ENCODE assay signal across 1 cellular context in genomic region chr11:46336781-46337180, GRCh38.
TF ChIP-seq lines count a peak whose summit lies in the region.

No MANE protein-coding gene starts in this region.

TF ChIP-seq in K562, 482 proteins besides CTCF, POLR2A, EP300 and RAD21 (continued from another document and continues in another):
- TF ChIP-seq, protein P1, sequence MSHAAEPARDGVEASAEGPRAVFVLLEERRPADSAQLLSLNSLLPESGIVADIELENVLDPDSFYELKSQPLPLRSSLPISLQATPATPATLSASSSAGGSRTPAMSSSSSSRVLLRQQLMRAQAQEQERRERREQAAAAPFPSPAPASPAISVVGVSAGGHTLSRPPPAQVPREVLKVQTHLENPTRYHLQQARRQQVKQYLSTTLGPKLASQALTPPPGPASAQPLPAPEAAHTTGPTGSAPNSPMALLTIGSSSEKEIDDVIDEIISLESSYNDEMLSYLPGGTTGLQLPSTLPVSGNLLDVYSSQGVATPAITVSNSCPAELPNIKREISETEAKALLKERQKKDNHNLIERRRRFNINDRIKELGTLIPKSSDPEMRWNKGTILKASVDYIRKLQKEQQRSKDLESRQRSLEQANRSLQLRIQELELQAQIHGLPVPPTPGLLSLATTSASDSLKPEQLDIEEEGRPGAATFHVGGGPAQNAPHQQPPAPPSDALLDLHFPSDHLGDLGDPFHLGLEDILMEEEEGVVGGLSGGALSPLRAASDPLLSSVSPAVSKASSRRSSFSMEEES (CRISPR knock-in tag; IDR thresholded peaks at IDR 0.05) = no peak
- TF ChIP-seq ZNF431 (CRISPR knock-in tag; IDR thresholded peaks at IDR 0.05) = no peak
- peak; percentile 75 for TF ChIP-seq BHLHE40 (IDR thresholded peaks at IDR 0.05; ENCODE audit: low read length)
- no peak for TF ChIP-seq HIVEP1 (CRISPR knock-in tag; IDR thresholded peaks at IDR 0.05)
- no peak for TF ChIP-seq ZNF76 (CRISPR knock-in tag; IDR thresholded peaks at IDR 0.05; ENCODE audit: borderline replicate concordance)
- no peak for TF ChIP-seq NEUROD1 (IDR thresholded peaks at IDR 0.05; ENCODE audit: borderline replicate concordance, low read depth, low read length, partially characterized antibody)
- TF ChIP-seq ZNF584 (CRISPR knock-in tag; IDR thresholded peaks at IDR 0.05; ENCODE audit: low read depth) = peak; percentile 83; the same call in 1 of the 2 replicates
- no peak for TF ChIP-seq HDAC3 (IDR thresholded peaks at IDR 0.05; ENCODE audit: borderline replicate concordance, partially characterized antibody)
- TF ChIP-seq ZNF384 (IDR thresholded peaks at IDR 0.05; ENCODE audit: low read depth, low read length) = no peak
- peak; percentile 63 for TF ChIP-seq GATA2 (CRISPR knock-in tag; IDR thresholded peaks at IDR 0.05)
- TF ChIP-seq MLX (CRISPR knock-in tag; conservative IDR thresholded peaks at IDR 0.05) = no peak
- TF ChIP-seq, protein P2, sequence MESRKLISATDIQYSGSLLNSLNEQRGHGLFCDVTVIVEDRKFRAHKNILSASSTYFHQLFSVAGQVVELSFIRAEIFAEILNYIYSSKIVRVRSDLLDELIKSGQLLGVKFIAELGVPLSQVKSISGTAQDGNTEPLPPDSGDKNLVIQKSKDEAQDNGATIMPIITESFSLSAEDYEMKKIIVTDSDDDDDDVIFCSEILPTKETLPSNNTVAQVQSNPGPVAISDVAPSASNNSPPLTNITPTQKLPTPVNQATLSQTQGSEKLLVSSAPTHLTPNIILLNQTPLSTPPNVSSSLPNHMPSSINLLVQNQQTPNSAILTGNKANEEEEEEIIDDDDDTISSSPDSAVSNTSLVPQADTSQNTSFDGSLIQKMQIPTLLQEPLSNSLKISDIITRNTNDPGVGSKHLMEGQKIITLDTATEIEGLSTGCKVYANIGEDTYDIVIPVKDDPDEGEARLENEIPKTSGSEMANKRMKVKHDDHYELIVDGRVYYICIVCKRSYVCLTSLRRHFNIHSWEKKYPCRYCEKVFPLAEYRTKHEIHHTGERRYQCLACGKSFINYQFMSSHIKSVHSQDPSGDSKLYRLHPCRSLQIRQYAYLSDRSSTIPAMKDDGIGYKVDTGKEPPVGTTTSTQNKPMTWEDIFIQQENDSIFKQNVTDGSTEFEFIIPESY (CRISPR knock-in tag; IDR thresholded peaks at IDR 0.05) = 0 out of 2 replicates have a peak, but pooled peaks have one; percentile 29
- TF ChIP-seq RBFOX2 (IDR thresholded peaks at IDR 0.05; ENCODE audit: low read depth, low read length) = no peak
- no peak for TF ChIP-seq CHCHD3 (CRISPR knock-in tag; IDR thresholded peaks at IDR 0.05)
- no peak for TF ChIP-seq ZNF740 (CRISPR knock-in tag; IDR thresholded peaks at IDR 0.05)
- TF ChIP-seq ZNF740 (tag; IDR thresholded peaks at IDR 0.05) = no peak
- no peak for TF ChIP-seq RBM22 (IDR thresholded peaks at IDR 0.05; ENCODE audit: low read depth, low read length, poor library complexity, severe bottlenecking)
- TF ChIP-seq MAFG (tag; conservative IDR thresholded peaks at IDR 0.05) = no peak
- TF ChIP-seq HBP1 (CRISPR knock-in tag; IDR thresholded peaks at IDR 0.05) = no peak
- peak; percentile 53 for TF ChIP-seq TAL1 (IDR thresholded peaks at IDR 0.05)
- TF ChIP-seq, protein P3, sequence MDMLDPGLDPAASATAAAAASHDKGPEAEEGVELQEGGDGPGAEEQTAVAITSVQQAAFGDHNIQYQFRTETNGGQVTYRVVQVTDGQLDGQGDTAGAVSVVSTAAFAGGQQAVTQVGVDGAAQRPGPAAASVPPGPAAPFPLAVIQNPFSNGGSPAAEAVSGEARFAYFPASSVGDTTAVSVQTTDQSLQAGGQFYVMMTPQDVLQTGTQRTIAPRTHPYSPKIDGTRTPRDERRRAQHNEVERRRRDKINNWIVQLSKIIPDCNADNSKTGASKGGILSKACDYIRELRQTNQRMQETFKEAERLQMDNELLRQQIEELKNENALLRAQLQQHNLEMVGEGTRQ (CRISPR knock-in tag; IDR thresholded peaks at IDR 0.05) = no peak
- TF ChIP-seq CBX3 (IDR thresholded peaks at IDR 0.05; ENCODE audit: borderline replicate concordance in 1 of 2, low read length in 2 of 2) = no peak
- TF ChIP-seq KAT7 (CRISPR knock-in tag; IDR thresholded peaks at IDR 0.05; ENCODE audit: borderline replicate concordance) = no peak
- TF ChIP-seq LCOR (CRISPR knock-in tag; IDR thresholded peaks at IDR 0.05) = peak; percentile 68
- TF ChIP-seq TAF7 (tag; IDR thresholded peaks at IDR 0.05) = no peak
- peak; percentile 48; the same call in 1 of the 2 replicates for TF ChIP-seq ZNF644 (tag; IDR thresholded peaks at IDR 0.05; ENCODE audit: low read depth)
- TF ChIP-seq SPI1 (IDR thresholded peaks at IDR 0.05; ENCODE audit: borderline replicate concordance, low read depth, low read length) = no peak
- TF ChIP-seq ZNF695 (CRISPR knock-in tag; IDR thresholded peaks at IDR 0.05) = no peak
- no peak for TF ChIP-seq NFXL1 (CRISPR knock-in tag; IDR thresholded peaks at IDR 0.05)
- no peak for TF ChIP-seq ZNF217 (CRISPR knock-in tag; IDR thresholded peaks at IDR 0.05)
- TF ChIP-seq CEBPG (CRISPR knock-in tag; IDR thresholded peaks at IDR 0.05) = peak; percentile 95
- peak; percentile 95 to 97 for TF ChIP-seq CEBPG (tag; conservative IDR thresholded peaks at IDR 0.05 in 1 of 2, IDR thresholded peaks at IDR 0.05 in 1 of 2)
- TF ChIP-seq ZEB2 (IDR thresholded peaks at IDR 0.05) = peak; percentile 37; the same call in 1 of the 2 replicates
- no peak for TF ChIP-seq GTF2E2 (tag; IDR thresholded peaks at IDR 0.05)
- TF ChIP-seq HEY1 (CRISPR knock-in tag; IDR thresholded peaks at IDR 0.05; ENCODE audit: borderline replicate concordance) = 0 out of 2 replicates have a peak, but pooled peaks have one; percentile 36
- TF ChIP-seq DPF2 (IDR thresholded peaks at IDR 0.05) = peak; percentile 83
- peak; percentile 67 for TF ChIP-seq CBFA2T2 (conservative IDR thresholded peaks at IDR 0.05)
- TF ChIP-seq CBFA2T3 (IDR thresholded peaks at IDR 0.05) = peak; percentile 84
- no peak for TF ChIP-seq DMBX1 (CRISPR knock-in tag; IDR thresholded peaks at IDR 0.05; ENCODE audit: borderline replicate concordance)
- no peak for TF ChIP-seq STAT5B (CRISPR knock-in tag; IDR thresholded peaks at IDR 0.05)
- TF ChIP-seq FOXK1 (CRISPR knock-in tag; IDR thresholded peaks at IDR 0.05; ENCODE audit: borderline replicate concordance) = no peak
- peak; percentile 94 for TF ChIP-seq TEAD4 (IDR thresholded peaks at IDR 0.05; ENCODE audit: low read length)
- TF ChIP-seq TEAD4 (CRISPR knock-in tag; IDR thresholded peaks at IDR 0.05; ENCODE audit: borderline replicate concordance) = no peak; the same call in 1 of the 2 replicates
- TF ChIP-seq PTBP1 (IDR thresholded peaks at IDR 0.05; ENCODE audit: low read depth, low read length) = no peak
- TF ChIP-seq, protein P4, sequence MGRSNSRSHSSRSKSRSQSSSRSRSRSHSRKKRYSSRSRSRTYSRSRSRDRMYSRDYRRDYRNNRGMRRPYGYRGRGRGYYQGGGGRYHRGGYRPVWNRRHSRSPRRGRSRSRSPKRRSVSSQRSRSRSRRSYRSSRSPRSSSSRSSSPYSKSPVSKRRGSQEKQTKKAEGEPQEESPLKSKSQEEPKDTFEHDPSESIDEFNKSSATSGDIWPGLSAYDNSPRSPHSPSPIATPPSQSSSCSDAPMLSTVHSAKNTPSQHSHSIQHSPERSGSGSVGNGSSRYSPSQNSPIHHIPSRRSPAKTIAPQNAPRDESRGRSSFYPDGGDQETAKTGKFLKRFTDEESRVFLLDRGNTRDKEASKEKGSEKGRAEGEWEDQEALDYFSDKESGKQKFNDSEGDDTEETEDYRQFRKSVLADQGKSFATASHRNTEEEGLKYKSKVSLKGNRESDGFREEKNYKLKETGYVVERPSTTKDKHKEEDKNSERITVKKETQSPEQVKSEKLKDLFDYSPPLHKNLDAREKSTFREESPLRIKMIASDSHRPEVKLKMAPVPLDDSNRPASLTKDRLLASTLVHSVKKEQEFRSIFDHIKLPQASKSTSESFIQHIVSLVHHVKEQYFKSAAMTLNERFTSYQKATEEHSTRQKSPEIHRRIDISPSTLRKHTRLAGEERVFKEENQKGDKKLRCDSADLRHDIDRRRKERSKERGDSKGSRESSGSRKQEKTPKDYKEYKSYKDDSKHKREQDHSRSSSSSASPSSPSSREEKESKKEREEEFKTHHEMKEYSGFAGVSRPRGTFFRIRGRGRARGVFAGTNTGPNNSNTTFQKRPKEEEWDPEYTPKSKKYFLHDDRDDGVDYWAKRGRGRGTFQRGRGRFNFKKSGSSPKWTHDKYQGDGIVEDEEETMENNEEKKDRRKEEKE (IDR thresholded peaks at IDR 0.05; ENCODE audit: borderline replicate concordance in 1 of 2, control insufficient read depth in 1 of 2, low read depth in 2 of 2, low read length in 1 of 2) = no peak
- no peak for TF ChIP-seq SNRNP70 (optimal IDR thresholded peaks at IDR 0.05; ENCODE audit: low read depth, low read length)
- no peak for TF ChIP-seq POLR2AphosphoS2 (IDR thresholded peaks at IDR 0.05; ENCODE audit: low read length)
- TF ChIP-seq, protein P5, sequence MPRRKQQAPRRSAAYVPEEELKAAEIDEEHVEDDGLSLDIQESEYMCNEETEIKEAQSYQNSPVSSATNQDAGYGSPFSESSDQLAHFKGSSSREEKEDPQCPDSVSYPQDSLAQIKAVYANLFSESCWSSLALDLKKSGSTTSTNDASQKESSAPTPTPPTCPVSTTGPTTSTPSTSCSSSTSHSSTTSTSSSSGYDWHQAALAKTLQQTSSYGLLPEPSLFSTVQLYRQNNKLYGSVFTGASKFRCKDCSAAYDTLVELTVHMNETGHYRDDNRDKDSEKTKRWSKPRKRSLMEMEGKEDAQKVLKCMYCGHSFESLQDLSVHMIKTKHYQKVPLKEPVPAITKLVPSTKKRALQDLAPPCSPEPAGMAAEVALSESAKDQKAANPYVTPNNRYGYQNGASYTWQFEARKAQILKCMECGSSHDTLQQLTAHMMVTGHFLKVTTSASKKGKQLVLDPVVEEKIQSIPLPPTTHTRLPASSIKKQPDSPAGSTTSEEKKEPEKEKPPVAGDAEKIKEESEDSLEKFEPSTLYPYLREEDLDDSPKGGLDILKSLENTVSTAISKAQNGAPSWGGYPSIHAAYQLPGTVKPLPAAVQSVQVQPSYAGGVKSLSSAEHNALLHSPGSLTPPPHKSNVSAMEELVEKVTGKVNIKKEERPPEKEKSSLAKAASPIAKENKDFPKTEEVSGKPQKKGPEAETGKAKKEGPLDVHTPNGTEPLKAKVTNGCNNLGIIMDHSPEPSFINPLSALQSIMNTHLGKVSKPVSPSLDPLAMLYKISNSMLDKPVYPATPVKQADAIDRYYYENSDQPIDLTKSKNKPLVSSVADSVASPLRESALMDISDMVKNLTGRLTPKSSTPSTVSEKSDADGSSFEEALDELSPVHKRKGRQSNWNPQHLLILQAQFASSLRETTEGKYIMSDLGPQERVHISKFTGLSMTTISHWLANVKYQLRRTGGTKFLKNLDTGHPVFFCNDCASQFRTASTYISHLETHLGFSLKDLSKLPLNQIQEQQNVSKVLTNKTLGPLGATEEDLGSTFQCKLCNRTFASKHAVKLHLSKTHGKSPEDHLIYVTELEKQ (CRISPR knock-in tag; IDR thresholded peaks at IDR 0.05) = no peak
- no peak for TF ChIP-seq ILF3 (IDR thresholded peaks at IDR 0.05; ENCODE audit: borderline replicate concordance)
- peak; percentile 82; the same call in 1 of the 2 replicates for TF ChIP-seq ESRRA (IDR thresholded peaks at IDR 0.05; ENCODE audit: borderline replicate concordance, low read depth)
- TF ChIP-seq PURB (CRISPR knock-in tag; IDR thresholded peaks at IDR 0.05; ENCODE audit: low read depth) = no peak
- no peak for TF ChIP-seq HSF4 (CRISPR knock-in tag; IDR thresholded peaks at IDR 0.05; ENCODE audit: borderline replicate concordance)
- no peak for TF ChIP-seq ATF1 (CRISPR knock-in tag; IDR thresholded peaks at IDR 0.05)
- TF ChIP-seq ATF1 (tag; IDR thresholded peaks at IDR 0.05) = peak; percentile 34; the same call in 1 of the 2 replicates
- TF ChIP-seq ZNF766 (CRISPR knock-in tag; conservative IDR thresholded peaks at IDR 0.05) = peak; percentile 83
- TF ChIP-seq RB1 (IDR thresholded peaks at IDR 0.05; ENCODE audit: low read depth) = peak; percentile 13; the same call in 1 of the 2 replicates
- TF ChIP-seq EP400 (IDR thresholded peaks at IDR 0.05) = no peak
- TF ChIP-seq E2F8 (IDR thresholded peaks at IDR 0.05; ENCODE audit: low read depth, partially characterized antibody) = no peak
